In the genomic region with DNA sequence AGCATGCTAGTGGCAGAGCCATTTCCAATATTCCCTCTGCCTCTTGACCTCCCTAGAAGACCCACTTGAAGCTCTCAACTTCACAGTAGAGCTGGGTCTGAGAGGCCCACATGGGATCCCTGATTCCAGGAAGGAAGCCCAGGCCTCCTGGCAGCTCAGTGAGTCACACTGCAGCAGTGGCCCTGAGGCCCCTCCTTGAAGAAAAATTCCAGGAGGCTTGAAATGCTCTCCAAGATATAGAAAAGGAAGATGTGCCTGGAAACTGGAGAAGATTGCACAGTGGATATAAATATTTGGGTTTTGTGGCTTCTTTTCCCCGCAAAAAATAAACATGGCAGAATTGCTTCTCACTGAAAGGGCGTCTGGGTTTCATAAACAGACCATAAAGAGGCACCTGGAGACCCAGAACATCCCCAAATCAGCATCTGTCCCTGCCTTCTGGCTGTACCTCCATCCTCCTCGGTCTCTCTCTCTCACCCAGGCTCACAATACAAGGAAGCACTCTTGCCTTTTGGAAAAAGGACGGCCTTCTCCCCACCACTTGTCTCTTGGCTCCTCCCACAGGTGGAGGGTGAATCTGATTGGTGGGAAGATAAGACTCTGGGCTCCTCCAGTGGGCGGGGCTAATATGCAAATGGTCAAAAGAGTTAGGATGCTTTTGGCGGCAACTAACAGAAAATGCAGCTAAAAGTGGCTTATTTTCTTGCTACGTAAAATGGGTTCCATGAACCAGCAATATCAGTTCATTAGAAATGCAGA, we compare ENCODE assay signal across 17 cellular contexts.
DNase-seq lines count a peak whose midpoint lies in the region; ATAC-seq and TF ChIP-seq lines count a peak whose summit lies in the region.
"Had no signal": no experiment of that assay in that cellular context is flagged by ENCODE, and none has a peak within 500 bp of the region (broad histone marks: within the 10 kb centered on the region; RNA-seq: fewer than 3 reads in every experiment).

No MANE protein-coding gene starts in this region.

- H3K27me3 ChIP-seq in cardiac muscle cell: no peaks in the 10 kb centered on the region
- H3K27me3 ChIP-seq in right cardiac atrium (ENCODE audit: control insufficient read depth, insufficient read depth): no peaks in the 10 kb centered on the region
- H3K27me3 ChIP-seq in PC-3 (ENCODE audit: low read length): no peaks in the 10 kb centered on the region
- H3K27me3 ChIP-seq: ascending aorta; BLaER1 treated with 17β-estradiol and CSF1 and Interleukin-3, amounts not matched to agents 10 nM and 100 nM; right lobe of liver had no signal

- H4K20me1 ChIP-seq in PC-3 (ENCODE audit: low read length): no peaks in the 10 kb centered on the region
- H4K20me1 ChIP-seq: BLaER1 treated with 17β-estradiol and CSF1 and Interleukin-3, amounts not matched to agents 10 nM and 100 nM had no signal

- no TSS peak for BruUV-seq in PC-3 (replicated peaks; lab: Mats Ljungman, UMichigan)

- peak overlapping the region; percentile 66; the same call in 1 of the 2 replicates for H2AFZ ChIP-seq in PC-3 (ENCODE audit: low read length)

- peak overlapping the region; percentile 25; the same call in 1 of the 2 replicates for H3K9ac ChIP-seq in PC-3 (ENCODE audit: low read length)
- H3K9ac ChIP-seq: BLaER1 treated with 17β-estradiol and CSF1 and Interleukin-3, amounts not matched to agents 10 nM and 100 nM had no signal

- H3K9me3 Mint-ChIP-seq in type B pancreatic cell: peaks cover 4% of the 10 kb centered on the region
- H3K9me3 Mint-ChIP-seq: activated T-cell treated with anti-CD3 and anti-CD28 coated beads, Interleukin-2, amount 50 U/mL, for 24 hours had no signal

- H3K79me2 ChIP-seq in PC-3 (ENCODE audit: low read length): no peaks in the 10 kb centered on the region

- H3F3A ChIP-seq in PC-3 (ENCODE audit: low read length, unreplicated experiment): no peaks in the 10 kb centered on the region

- CTCF ChIA-PET in PC-3 (lab: Charles Lee): interaction anchor here (0.6 kb wide), 1 partner anchor 12 kb away, joined by 3 read pairs; no protein-coding TSS in a partner anchor

- H3K4me1 ChIP-seq in cardiac muscle cell (ENCODE audit: low read depth) (peaks cover 3% of the 10 kb centered on the region), right cardiac atrium (ENCODE audit: control insufficient read depth, insufficient read depth, low read length) (no peaks in the 10 kb centered on the region), PC-3 (ENCODE audit: insufficient read depth, low read length) (peaks cover 27% of the 10 kb centered on the region)
- H3K4me1 ChIP-seq: ascending aorta, right lobe of liver had no signal

- H3K4me2 ChIP-seq in PC-3 (ENCODE audit: low read length): peak overlapping the region; percentile 16; the same call in 1 of the 2 replicates

- H3K4me1 Mint-ChIP-seq in type B pancreatic cell (ENCODE audit: unreplicated experiment): peaks cover 42% of the 10 kb centered on the region

- H3K27ac ChIP-seq in cardiac muscle cell: no peak overlapping the region
- H3K27ac ChIP-seq in right cardiac atrium (ENCODE audit: low read length): no peak overlapping the region
- peak overlapping the region; percentile 42 for H3K27ac ChIP-seq in PC-3 (ENCODE audit: low read length)
- H3K27ac ChIP-seq: ascending aorta; BLaER1 treated with 17β-estradiol and CSF1 and Interleukin-3, amounts not matched to agents 10 nM and 100 nM; epithelial cell of prostate; right lobe of liver; thoracic aorta had no signal

- TF ChIP-seq CTCF in cardiac muscle cell (IDR thresholded peaks at IDR 0.05; ENCODE audit: low read depth, low read length): no peak
- no peak for TF ChIP-seq CTCF in PC-3 (conservative IDR thresholded peaks at IDR 0.05; ENCODE audit: low read depth, low read length)
- TF ChIP-seq CTCF in fibroblast of pulmonary artery (IDR thresholded peaks at IDR 0.05; ENCODE audit: low read length, missing control alignments): no peak
- TF ChIP-seq CTCF in type B pancreatic cell (conservative IDR thresholded peaks at IDR 0.05): no peak

- no peaks in the 10 kb centered on the region for H3K9me2 ChIP-seq in PC-3 (replicated peaks; ENCODE audit: low read length)

- H3K4me3 Mint-ChIP-seq in type B pancreatic cell: no peak overlapping the region
- H3K4me3 Mint-ChIP-seq: activated T-cell treated with anti-CD3 and anti-CD28 coated beads, Interleukin-2, amount 50 U/mL, for 24 hours; HFFc6 had no signal

- peaks cover 13% of the 10 kb centered on the region for H3K27me3 Mint-ChIP-seq in type B pancreatic cell

- intact Hi-C loops in right cardiac atrium (cut with DNase I) (no loop called here), PC-3 (cut with micrococcal nuclease) (no loop called here)

- H3K4me3 ChIP-seq in cardiac muscle cell (no peak overlapping the region), right cardiac atrium (ENCODE audit: low read length) (no peak overlapping the region), PC-3 (ENCODE audit: low read length) (no peak overlapping the region), fibroblast of pulmonary artery (replicated peaks; ENCODE audit: low read depth, low read length) (no peak overlapping the region)
- H3K4me3 ChIP-seq: ascending aorta; BLaER1 treated with 17β-estradiol and CSF1 and Interleukin-3, amounts not matched to agents 10 nM and 100 nM; right lobe of liver; thoracic aorta had no signal

- POLR2A ChIA-PET in PC-3 (lab: Charles Lee; ENCODE audit: unreplicated experiment): no interaction called here

- H3K36me3 ChIP-seq in cardiac muscle cell (no peaks in the 10 kb centered on the region), PC-3 (ENCODE audit: low read depth, low read length) (no peaks in the 10 kb centered on the region)
- H3K36me3 ChIP-seq: ascending aorta; BLaER1 treated with 17β-estradiol and CSF1 and Interleukin-3, amounts not matched to agents 10 nM and 100 nM; right lobe of liver; thoracic aorta had no signal

- H3K9me3 ChIP-seq in cardiac muscle cell (ENCODE audit: low read depth) (no peaks in the 10 kb centered on the region), right cardiac atrium (ENCODE audit: control insufficient read depth, low read length) (no peaks in the 10 kb centered on the region), PC-3 (ENCODE audit: low read length) (no peaks in the 10 kb centered on the region)
- H3K9me3 ChIP-seq: ascending aorta, right lobe of liver, thoracic aorta had no signal

- no peak overlapping the region for H3K27ac Mint-ChIP-seq in type B pancreatic cell
- H3K27ac Mint-ChIP-seq: activated T-cell treated with anti-CD3 and anti-CD28 coated beads, Interleukin-2, amount 50 U/mL, for 24 hours; HFFc6 had no signal

- DNase-seq in cardiac muscle cell (ENCODE audit: low read depth in 1 of 2, low spot score in 1 of 2) (peak; percentile 43 to 65), right cardiac atrium (no peak), PC-3 (peak; percentile 77), fibroblast of pulmonary artery (ENCODE audit: low read depth) (peak; percentile 55), mucosa of gallbladder (ENCODE audit: low spot score) (no peak), type B pancreatic cell (ENCODE audit: extremely low spot score, unreplicated experiment) (no peak)
- DNase-seq in activated CD4-positive, alpha-beta T cell treated with anti-CD3 and anti-CD28 coated beads, Interleukin-2, amount 50 U/mL, for 4 hours: no peak
- DNase-seq: activated T-cell treated with anti-CD3 and anti-CD28 coated beads, Interleukin-2, amount 50 U/mL, for 24 hours; HFFc6; NCI-H524; right lobe of liver; SHP77 had no signal

- ATAC-seq in right cardiac atrium (no peak), PC-3 (peak; percentile 60), HG02678 (IDR thresholded peaks at IDR 0.05; ENCODE audit: unreplicated experiment) (no peak)

- no peaks in the 10 kb centered on the region for H3K36me3 Mint-ChIP-seq in type B pancreatic cell

- WGBS in right cardiac atrium: 90% methylated on average over 7 of the region's 7 CpGs

Comparison
In these comparisons a context has a peak if more than half of its experiments do, and no peak if none do; other contexts are left out.
1. DNase-seq: peak in cardiac muscle cell (2 of 2), PC-3 (single experiment) and fibroblast of pulmonary artery (single experiment); none in right cardiac atrium (0 of 3), mucosa of gallbladder (single experiment), type B pancreatic cell (single experiment) and activated CD4-positive, alpha-beta T cell treated with anti-CD3 and anti-CD28 coated beads, Interleukin-2, amount 50 U/mL, for 4 hours (0 of 2).